In the genomic region with DNA sequence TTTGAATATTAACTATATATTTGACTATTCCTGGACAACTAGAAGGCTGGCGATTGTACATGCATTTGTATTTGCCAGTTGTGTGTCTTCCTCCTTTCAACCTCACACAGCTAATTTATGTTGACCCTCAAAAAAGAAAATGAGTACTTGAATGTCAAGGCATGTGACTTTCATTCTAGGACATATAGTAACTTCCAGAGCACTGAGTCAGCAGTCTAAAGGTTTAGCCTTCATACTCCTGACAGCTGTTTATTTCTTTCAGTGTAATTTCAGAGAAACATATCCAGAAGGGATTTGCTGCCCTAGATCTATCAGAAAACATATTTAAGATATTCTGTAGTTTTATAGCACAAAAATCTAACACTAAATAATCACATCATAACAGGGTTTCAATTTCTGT, we compare ENCODE assay signal across 29 cellular contexts.
"Had no signal": no experiment of that assay in that cellular context is flagged by ENCODE, and none has a peak within 500 bp of the region (broad histone marks: within the 10 kb centered on the region; RNA-seq: fewer than 3 reads in every experiment).

No MANE protein-coding gene starts in this region.

- H3K9me3 ChIP-seq: body of pancreas, colonic mucosa had no signal

- H3K4me1 ChIP-seq: body of pancreas, colonic mucosa had no signal

- H3K27ac ChIP-seq: body of pancreas, colonic mucosa, dorsolateral prefrontal cortex had no signal

- H3K4me3 ChIP-seq: body of pancreas, colonic mucosa, dorsolateral prefrontal cortex had no signal

- H3K4me3 Mint-ChIP-seq: activated CD4-positive, alpha-beta memory T cell treated with anti-CD3 and anti-CD28 coated beads for 36 hours; activated CD4-positive, alpha-beta T cell treated with anti-CD3 and anti-CD28 coated beads for 36 hours; activated CD4-positive, alpha-beta T cell treated with anti-CD3 and anti-CD28 coated beads, Interleukin-2, amount 10 ng/mL, durations not matched to agents 24 days and 14 days; activated CD8-positive, alpha-beta memory T cell treated with anti-CD3 and anti-CD28 coated beads, Interleukin-2, amount 10 ng/mL, durations not matched to agents 7 days and 5 days; activated CD8-positive, alpha-beta T cell treated with anti-CD3 and anti-CD28 coated beads, Interleukin-2, amount 10 ng/mL, durations not matched to agents 7 days and 5 days; activated naive CD4-positive, alpha-beta T cell treated with anti-CD3 and anti-CD28 coated beads for 36 hours; activated naive CD4-positive, alpha-beta T cell treated with anti-CD3 and anti-CD28 coated beads, Interleukin-2, amount 50 U/mL, for 24 hours; activated naive CD8-positive, alpha-beta T cell treated with anti-CD3 and anti-CD28 coated beads for 36 hours; activated naive CD8-positive, alpha-beta T cell treated with anti-CD3 and anti-CD28 coated beads, Interleukin-2, amount 50 U/mL, for 24 hours; activated T-helper 1 cell treated with anti-CD3 and anti-CD28 coated beads, Interleukin-12 subunit alpha, Interleukin-12 subunit beta, Interleukin-2, Interleukin-4 antibody, amounts not matched to agents 30 ng/mL and 10 ng/mL and 1 ng/mL, durations not matched to agents 14 hours and 24 hours and 36 hours; dendritic cell treated with granulocyte-macrophage colony-stimulating factor and Interleukin-4, amounts not matched to agents 40 ng/mL and 50 ng/mL, for 4 days; endodermal cell had no signal

- H3K4me1 Mint-ChIP-seq: activated CD4-positive, alpha-beta T cell treated with anti-CD3 and anti-CD28 coated beads for 36 hours; activated CD4-positive, alpha-beta T cell treated with anti-CD3 and anti-CD28 coated beads, Interleukin-2, amount 10 ng/mL, durations not matched to agents 24 days and 14 days; activated CD8-positive, alpha-beta memory T cell treated with anti-CD3 and anti-CD28 coated beads, Interleukin-2, amount 10 ng/mL, durations not matched to agents 7 days and 5 days; activated naive CD4-positive, alpha-beta T cell treated with anti-CD3 and anti-CD28 coated beads, Interleukin-2, amount 50 U/mL, for 24 hours; activated naive CD8-positive, alpha-beta T cell treated with anti-CD3 and anti-CD28 coated beads for 36 hours; activated naive CD8-positive, alpha-beta T cell treated with anti-CD3 and anti-CD28 coated beads, Interleukin-2, amount 50 U/mL, for 24 hours; endodermal cell had no signal

- DNase-seq: activated CD4-positive, alpha-beta memory T cell treated with anti-CD3 and anti-CD28 coated beads for 36 hours; activated CD4-positive, alpha-beta T cell treated with anti-CD3 and anti-CD28 coated beads for 36 hours; activated CD4-positive, alpha-beta T cell treated with anti-CD3 and anti-CD28 coated beads, Interleukin-2, amount 10 ng/mL, durations not matched to agents 24 days and 14 days; activated CD4-positive, CD25-positive, alpha-beta regulatory T cell; activated CD4-positive, CD25-positive, alpha-beta regulatory T cell treated with anti-CD3 and anti-CD28 coated beads, Interleukin-2, amount 50 U/mL, for 72 hours; activated CD8-positive, alpha-beta memory T cell treated with anti-CD3 and anti-CD28 coated beads, Interleukin-2, amount 10 ng/mL, durations not matched to agents 7 days and 5 days; activated CD8-positive, alpha-beta memory T cell treated with anti-CD3 and anti-CD28 coated beads, Interleukin-2, amount 50 U/mL, for 4 hours; activated CD8-positive, alpha-beta T cell treated with anti-CD3 and anti-CD28 coated beads, Interleukin-2, amount 10 ng/mL, durations not matched to agents 7 days and 5 days; activated effector memory CD4-positive, alpha-beta T cell treated with anti-CD3 and anti-CD28 coated beads, Interleukin-2, amount 50 U/mL, for 16 hours; activated naive CD4-positive, alpha-beta T cell treated with anti-CD3 and anti-CD28 coated beads for 36 hours; activated naive CD8-positive, alpha-beta T cell treated with anti-CD3 and anti-CD28 coated beads for 36 hours; activated naive CD8-positive, alpha-beta T cell treated with anti-CD3 and anti-CD28 coated beads, Interleukin-2, amount 50 U/mL, for 24 hours; activated T-cell treated with anti-CD3 and anti-CD28 coated beads, Interleukin-2, amount 50 U/mL, for 1 hour; activated T-cell treated with anti-CD3 and anti-CD28 coated beads, Interleukin-2, amount 50 U/mL, for 48 hours; amniotic stem cell; aorta; body of pancreas; caudate nucleus; colonic mucosa; dorsolateral prefrontal cortex; effector memory CD4-positive, alpha-beta T cell; endodermal cell; head of caudate nucleus; T-helper 2 cell had no signal

- ATAC-seq: activated CD4-positive, alpha-beta T cell treated with anti-CD3 and anti-CD28 coated beads for 36 hours; activated CD8-positive, alpha-beta memory T cell treated with anti-CD3 and anti-CD28 coated beads, Interleukin-2, amount 10 ng/mL, durations not matched to agents 7 days and 5 days; activated CD8-positive, alpha-beta T cell treated with anti-CD3 and anti-CD28 coated beads, Interleukin-2, amount 10 ng/mL, durations not matched to agents 7 days and 5 days; activated naive CD8-positive, alpha-beta T cell treated with anti-CD3 and anti-CD28 coated beads, Interleukin-2, amount 50 U/mL, for 24 hours; body of pancreas; esophagus mucosa had no signal

- H3K27ac Mint-ChIP-seq: activated CD4-positive, alpha-beta memory T cell treated with anti-CD3 and anti-CD28 coated beads for 36 hours; activated CD4-positive, alpha-beta T cell treated with anti-CD3 and anti-CD28 coated beads for 36 hours; activated CD4-positive, alpha-beta T cell treated with anti-CD3 and anti-CD28 coated beads, Interleukin-2, amount 10 ng/mL, durations not matched to agents 24 days and 14 days; activated CD8-positive, alpha-beta memory T cell treated with anti-CD3 and anti-CD28 coated beads, Interleukin-2, amount 10 ng/mL, durations not matched to agents 7 days and 5 days; activated CD8-positive, alpha-beta T cell treated with anti-CD3 and anti-CD28 coated beads, Interleukin-2, amount 10 ng/mL, durations not matched to agents 7 days and 5 days; activated naive CD4-positive, alpha-beta T cell treated with anti-CD3 and anti-CD28 coated beads for 36 hours; activated naive CD4-positive, alpha-beta T cell treated with anti-CD3 and anti-CD28 coated beads, Interleukin-2, amount 50 U/mL, for 24 hours; activated naive CD8-positive, alpha-beta T cell treated with anti-CD3 and anti-CD28 coated beads for 36 hours; activated naive CD8-positive, alpha-beta T cell treated with anti-CD3 and anti-CD28 coated beads, Interleukin-2, amount 50 U/mL, for 24 hours; activated T-helper 1 cell treated with anti-CD3 and anti-CD28 coated beads, Interleukin-12 subunit alpha, Interleukin-12 subunit beta, Interleukin-2, Interleukin-4 antibody, amounts not matched to agents 30 ng/mL and 10 ng/mL and 1 ng/mL, durations not matched to agents 14 hours and 24 hours and 36 hours; activated T-helper 2 cell treated with anti-CD3 and anti-CD28 coated beads, Interferon-gamma antibody, Interleukin-2, Interleukin-4, amounts not matched to agents 10 μg/mL and 5 μg/mL and 100 μg/mL, durations not matched to agents 14 hours and 24 hours and 36 hours; dendritic cell treated with granulocyte-macrophage colony-stimulating factor and Interleukin-4, amounts not matched to agents 40 ng/mL and 50 ng/mL, for 4 days had no signal

- H3K9me3 Mint-ChIP-seq: activated CD4-positive, alpha-beta memory T cell treated with anti-CD3 and anti-CD28 coated beads for 36 hours; activated CD4-positive, alpha-beta T cell treated with anti-CD3 and anti-CD28 coated beads, Interleukin-2, amount 10 ng/mL, durations not matched to agents 24 days and 14 days; activated naive CD4-positive, alpha-beta T cell treated with anti-CD3 and anti-CD28 coated beads for 36 hours; activated naive CD4-positive, alpha-beta T cell treated with anti-CD3 and anti-CD28 coated beads, Interleukin-2, amount 50 U/mL, for 24 hours; activated naive CD8-positive, alpha-beta T cell treated with anti-CD3 and anti-CD28 coated beads, Interleukin-2, amount 50 U/mL, for 24 hours; activated T-helper 1 cell treated with anti-CD3 and anti-CD28 coated beads, Interleukin-12 subunit alpha, Interleukin-12 subunit beta, Interleukin-2, Interleukin-4 antibody, amounts not matched to agents 30 ng/mL and 10 ng/mL and 1 ng/mL, durations not matched to agents 14 hours and 24 hours and 36 hours; activated T-helper 2 cell treated with anti-CD3 and anti-CD28 coated beads, Interferon-gamma antibody, Interleukin-2, Interleukin-4, amounts not matched to agents 10 μg/mL and 5 μg/mL and 100 μg/mL, durations not matched to agents 14 hours and 24 hours and 36 hours; dendritic cell treated with granulocyte-macrophage colony-stimulating factor and Interleukin-4, amounts not matched to agents 40 ng/mL and 50 ng/mL, for 4 days; endodermal cell had no signal

- H3K27me3 ChIP-seq: body of pancreas, colonic mucosa, dorsolateral prefrontal cortex had no signal

- H3K36me3 Mint-ChIP-seq: activated CD4-positive, alpha-beta memory T cell treated with anti-CD3 and anti-CD28 coated beads for 36 hours; activated CD8-positive, alpha-beta memory T cell treated with anti-CD3 and anti-CD28 coated beads, Interleukin-2, amount 10 ng/mL, durations not matched to agents 7 days and 5 days; activated naive CD4-positive, alpha-beta T cell treated with anti-CD3 and anti-CD28 coated beads, Interleukin-2, amount 50 U/mL, for 24 hours; activated naive CD8-positive, alpha-beta T cell treated with anti-CD3 and anti-CD28 coated beads for 36 hours had no signal

- H3K36me3 ChIP-seq: colonic mucosa had no signal

- H3K27me3 Mint-ChIP-seq: activated CD4-positive, alpha-beta T cell treated with anti-CD3 and anti-CD28 coated beads for 36 hours; activated CD4-positive, alpha-beta T cell treated with anti-CD3 and anti-CD28 coated beads, Interleukin-2, amount 10 ng/mL, durations not matched to agents 24 days and 14 days; dendritic cell treated with granulocyte-macrophage colony-stimulating factor and Interleukin-4, amounts not matched to agents 40 ng/mL and 50 ng/mL, for 4 days had no signal
